ENCODE assay signal across 17 cellular contexts in the genomic region with DNA sequence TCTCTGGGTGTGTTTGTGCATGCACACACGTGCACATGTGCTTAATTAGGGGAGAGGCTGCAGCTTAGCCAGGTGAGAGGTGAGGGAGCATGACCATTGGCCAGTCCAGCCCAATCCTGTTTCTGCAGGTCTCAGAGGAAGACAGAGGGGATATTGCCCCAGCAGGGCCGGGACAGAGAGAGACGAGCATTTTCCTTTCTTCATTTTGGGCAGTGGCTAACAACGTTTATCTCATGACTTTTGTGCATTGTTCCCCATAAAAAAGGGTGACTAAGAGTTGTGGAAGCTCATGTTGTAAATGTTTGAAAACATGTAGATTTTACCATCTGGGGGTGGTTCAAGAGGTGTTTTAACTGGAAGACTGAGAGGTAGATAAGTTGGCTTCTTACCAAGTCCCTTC. TPM values are rescaled to one million over a fixed set of nuclear protein-coding genes. Genes with fewer than 3 reads are reported as not detected.
DNase-seq lines count a peak whose midpoint lies in the region; TF ChIP-seq lines count a peak whose summit lies in the region.
"Had no signal": no experiment of that assay in that cellular context is flagged by ENCODE, and none has a peak within 500 bp of the region (broad histone marks: within the 10 kb centered on the region; RNA-seq: fewer than 3 reads in every experiment).

No MANE protein-coding gene starts in this region.

- no TSS peak for BruUV-seq in mammary epithelial cell (replicated peaks; lab: Mats Ljungman, UMichigan)

- no peak overlapping the region for H3K4me2 ChIP-seq in mammary epithelial cell (ENCODE audit: insufficient read depth, low read depth, low read length)
- H3K4me2 ChIP-seq: GM23338 had no signal

- no peaks in the 10 kb centered on the region for H3K27me3 ChIP-seq in mammary epithelial cell (ENCODE audit: insufficient read depth, low read length)
- H3K27me3 ChIP-seq in breast epithelium, result no peaks in the 10 kb centered on the region

- DNase-seq in mammary epithelial cell (peak; percentile 35), breast epithelium (ENCODE audit: low spot score in 2 of 2) (no peak), RPMI7951 (ENCODE audit: low read depth) (peak; percentile 21), glutamatergic neuron (no peak), type B pancreatic cell (ENCODE audit: extremely low spot score, unreplicated experiment) (no peak), HuH-7 (ENCODE audit: low spot score) (no peak), occipital lobe (lab: John Stamatoyannopoulos, UW) (no peak)
- no peak for DNase-seq in stimulated activated naive CD4-positive, alpha-beta T cell treated with Interleukin-2 at 50 U/mL for 16 hours (lab: John Stamatoyannopoulos, UW)
- DNase-seq: GF-D8, KBM-7, NCI-H1092, NCI-H146, NCI-H2081 treated with DMSO at 0.1 percent for 48 hours, NCI-H510A treated with DMSO at 0.1 percent for 48 hours had no signal

- no peak overlapping the region for H3K9ac ChIP-seq in mammary epithelial cell (ENCODE audit: insufficient read depth, low read length)

- H4K20me1 ChIP-seq in mammary epithelial cell (ENCODE audit: insufficient read depth, low read length), result no peaks in the 10 kb centered on the region

- H3K4me3 Mint-ChIP-seq in glutamatergic neuron (ENCODE audit: unreplicated experiment), result peak overlapping the region; percentile 63
- H3K4me3 Mint-ChIP-seq in type B pancreatic cell, result no peak overlapping the region
- H3K4me3 Mint-ChIP-seq: GM23338 had no signal

- intact Hi-C loops in mammary epithelial cell (cut with micrococcal nuclease), result no loop called here
- intact Hi-C loops in breast epithelium (cut with DNase I; ENCODE audit: low total_unique reads), result no loop called here

- peaks cover 14% of the 10 kb centered on the region for H3K4me1 Mint-ChIP-seq in glutamatergic neuron (ENCODE audit: low read depth, unreplicated experiment)
- no peaks in the 10 kb centered on the region for H3K4me1 Mint-ChIP-seq in type B pancreatic cell (ENCODE audit: unreplicated experiment)
- H3K4me1 Mint-ChIP-seq: GM23338 had no signal

- H3K4me1 ChIP-seq in mammary epithelial cell (ENCODE audit: insufficient read depth, low read length), result peaks cover 17% of the 10 kb centered on the region
- H3K4me1 ChIP-seq in breast epithelium, result no peaks in the 10 kb centered on the region

- H3K9me3 ChIP-seq in mammary epithelial cell (replicated peaks; ENCODE audit: insufficient read depth, low read length) (no peaks in the 10 kb centered on the region), breast epithelium (no peaks in the 10 kb centered on the region)

- CTCF ChIA-PET in mammary epithelial cell (lab: Charles Lee; ENCODE audit: low non-redundant PET), result no interaction called here

- WGBS in mammary epithelial cell (ENCODE audit: low coverage, missing lambda C conversion rate), result 37% methylated on average over 4 of the region's 4 CpGs

- no peaks in the 10 kb centered on the region for H3K36me3 Mint-ChIP-seq in glutamatergic neuron (ENCODE audit: unreplicated experiment)
- no peaks in the 10 kb centered on the region for H3K36me3 Mint-ChIP-seq in type B pancreatic cell

- TF ChIP-seq CTCF in mammary epithelial cell (conservative IDR thresholded peaks at IDR 0.05 in 1 of 2, IDR thresholded peaks at IDR 0.05 in 1 of 2; ENCODE audit: extremely low read depth in 1 of 2, insufficient read depth in 1 of 2, low read depth in 1 of 2, low read length in 2 of 2) (no peak), breast epithelium (IDR thresholded peaks at IDR 0.05) (no peak), glutamatergic neuron (IDR thresholded peaks at IDR 0.05; ENCODE audit: partially characterized antibody, unreplicated experiment) (no peak), type B pancreatic cell (conservative IDR thresholded peaks at IDR 0.05) (no peak)

- H2AFZ ChIP-seq in mammary epithelial cell (ENCODE audit: low read depth, low read length), result no peak overlapping the region
- H2AFZ ChIP-seq: GM23338 had no signal

- dilution Hi-C loops in mammary epithelial cell (cut with HindIII; ENCODE audit: low sequenced_read_pairs), result no loop called here

- H3K27me3 Mint-ChIP-seq in glutamatergic neuron (ENCODE audit: unreplicated experiment) (no peaks in the 10 kb centered on the region), type B pancreatic cell (peaks cover 14% of the 10 kb centered on the region)

- H3K36me3 ChIP-seq in mammary epithelial cell (ENCODE audit: insufficient read depth, low read length) (no peaks in the 10 kb centered on the region), breast epithelium (no peaks in the 10 kb centered on the region)

- H3K27ac ChIP-seq in mammary epithelial cell (ENCODE audit: insufficient read depth, low read depth, low read length) (no peak overlapping the region), breast epithelium (no peak overlapping the region)

- H3K79me2 ChIP-seq in mammary epithelial cell (ENCODE audit: insufficient read depth, low read length), result no peaks in the 10 kb centered on the region

- TF ChIP-seq POLR2A in breast epithelium (IDR thresholded peaks at IDR 0.05), result no peak

- H3K9me3 Mint-ChIP-seq in glutamatergic neuron (ENCODE audit: unreplicated experiment), result peaks cover 8% of the 10 kb centered on the region
- H3K9me3 Mint-ChIP-seq in type B pancreatic cell, result no peaks in the 10 kb centered on the region
- H3K9me3 Mint-ChIP-seq: GM23338 had no signal

- H3K27ac Mint-ChIP-seq in glutamatergic neuron (ENCODE audit: unreplicated experiment) (peak overlapping the region; percentile 75), type B pancreatic cell (no peak overlapping the region)
- H3K27ac Mint-ChIP-seq: GM23338 had no signal

- H3K4me3 ChIP-seq in mammary epithelial cell (replicated peaks in 1 of 3; ENCODE audit: insufficient read depth in 1 of 3, low read depth in 2 of 3, low read length in 3 of 3) (no peak overlapping the region), breast epithelium (no peak overlapping the region)
- H3K4me3 ChIP-seq: GM23338 had no signal

- in situ Hi-C loops in mammary epithelial cell (cut with MboI; ENCODE audit: low sequenced_read_pairs in 2 of 2), result no loop called here

RNA-seq across cellular contexts. Expression of gene DMBT1, which starts 16.9 kb away (rescaled TPM):
- total RNA-seq in mammary epithelial cell (under 1 TPM; 0.24 to 0.33 TPM), breast epithelium (1 to 10 TPM in 1 of 3 donors, under 1 TPM in 1, not detected in 1; 0.15 to 2.3 TPM), glutamatergic neuron (ENCODE audit: unreplicated experiment) (0.17 TPM), type B pancreatic cell (ENCODE audit: low replicate concordance) (4.1 and 6.5 TPM in 2 replicates), occipital lobe (0.16 TPM)
- 1.1 TPM for polyA plus RNA-seq in mammary epithelial cell
- polyA minus RNA-seq in mammary epithelial cell, result 1.6 TPM
- under 0.01 and 0.10 TPM in 2 replicates for total RNA-seq in RPMI7951 (2014; rRNA removed; shearing (Covaris generic))
- total RNA-seq: A172, Right ventricle myocardium inferior had no signal

Comparison
In these comparisons a context has a peak if more than half of its experiments do, and no peak if none do; other contexts are left out.
1. DNase-seq: peak in mammary epithelial cell (single experiment) and RPMI7951 (single experiment); none in breast epithelium (0 of 2), glutamatergic neuron (single experiment), type B pancreatic cell (single experiment), stimulated activated naive CD4-positive, alpha-beta T cell treated with Interleukin-2 at 50 U/mL for 16 hours (single experiment), HuH-7 (single experiment) and occipital lobe (single experiment).